ENCODE assay signal across 13 cellular contexts in genomic region chr2:173218331-173219056, GRCh38.
A peak's percentile ranks its signal among the peaks of the same experiment; 100 is the strongest.
DNase-seq lines count a peak whose midpoint lies in the region; FAIRE-seq and TF ChIP-seq lines count a peak whose summit lies in the region.
"Had no signal": no experiment of that assay in that cellular context is flagged by ENCODE, and none has a peak within 500 bp of the region (broad histone marks: within the 10 kb centered on the region; RNA-seq: fewer than 3 reads in every experiment).

No MANE protein-coding gene starts in this region.

- no peak for TF ChIP-seq POLR2A in breast epithelium (IDR thresholded peaks at IDR 0.05)

- no peak overlapping the region for H3K4me3 ChIP-seq in breast epithelium
- H3K4me3 ChIP-seq in iPS-20b (ENCODE audit: low read length), result no peak overlapping the region
- no peak overlapping the region for H3K4me3 ChIP-seq in small intestine (ENCODE audit: low read depth in 1 of 2, low read length in 2 of 2)

- FAIRE-seq in small intestine (lab: Jason Lieb, UNC), result no peak

- DNase-seq in DMS 273 (lab: John Stamatoyannopoulos, UW; ENCODE audit: unreplicated experiment) (peak; percentile 19), DMS 273 treated with DMSO at 0.1 percent for 48 hours (lab: John Stamatoyannopoulos, UW) (no peak), breast epithelium (ENCODE audit: low spot score in 2 of 2) (no peak), small intestine (peak; percentile 34), RKO (ENCODE audit: low spot score) (no peak), mesenteric fat pad (ENCODE audit: low spot score) (no peak), kidney tubule cell (ENCODE audit: low spot score) (no peak)
- DNase-seq: activated T-cell treated with anti-CD3 and anti-CD28 coated beads, Interleukin-2, amount 50 U/mL, for 1 hour; effector memory CD4-positive, alpha-beta T cell; NCI-H446 treated with DMSO at 0.1 percent for 48 hours; stimulated activated CD4-positive, alpha-beta T cell treated with anti-CD3 and anti-CD28 coated beads, Interleukin-2, amount 100 ng/mL, for 24 hours had no signal

- H3K36me3 ChIP-seq in breast epithelium (no peaks in the 10 kb centered on the region), iPS-20b (ENCODE audit: insufficient read depth, low read depth, low read length) (no peaks in the 10 kb centered on the region), small intestine (ENCODE audit: control insufficient read depth in 2 of 2, insufficient read depth in 2 of 2, low read length in 2 of 2) (no peaks in the 10 kb centered on the region)

- no peaks in the 10 kb centered on the region for H3K27me3 ChIP-seq in breast epithelium
- H3K27me3 ChIP-seq in iPS-20b (ENCODE audit: insufficient read depth, low read length), result no peaks in the 10 kb centered on the region
- no peaks in the 10 kb centered on the region for H3K27me3 ChIP-seq in small intestine (ENCODE audit: control insufficient read depth in 2 of 2, insufficient read depth in 2 of 2, low read length in 2 of 2)

- H3K9me3 ChIP-seq in breast epithelium (no peaks in the 10 kb centered on the region), iPS-20b (ENCODE audit: insufficient read depth, low read depth, low read length) (no peaks in the 10 kb centered on the region), small intestine (ENCODE audit: control insufficient read depth, low read depth) (no peaks in the 10 kb centered on the region)

- intact Hi-C loops in breast epithelium (cut with DNase I; ENCODE audit: low total_unique reads), result no loop called here

- peak overlapping the region; percentile 8 to 49 for H3K27ac ChIP-seq in breast epithelium
- peak overlapping the region; percentile 1 for H3K27ac ChIP-seq in iPS-20b (ENCODE audit: low read length)
- H3K27ac ChIP-seq in small intestine (ENCODE audit: low read depth in 1 of 2, low read length in 1 of 2), result peak overlapping the region in 1 of 2 donors; percentile 64
- H3K27ac ChIP-seq: 22Rv1 had no signal

- no peak overlapping the region; the same call in 1 of the 2 replicates for H3K9ac ChIP-seq in iPS-20b (ENCODE audit: low read depth, low read length)

- no peak for TF ChIP-seq CTCF in breast epithelium (IDR thresholded peaks at IDR 0.05)

- 13 to 38% (median 20%) methylated on average over 6 of the region's 6 CpGs for WGBS in small intestine, 3 donors

- no peaks in the 10 kb centered on the region for H3K4me1 ChIP-seq in breast epithelium
- peaks cover 15% of the 10 kb centered on the region; the same call in 1 of the 2 replicates for H3K4me1 ChIP-seq in iPS-20b (ENCODE audit: insufficient read depth, low read length)
- H3K4me1 ChIP-seq in small intestine (ENCODE audit: control insufficient read depth in 2 of 2, insufficient read depth in 1 of 2, low read depth in 1 of 2, low read length in 1 of 2), result no peaks in the 10 kb centered on the region

Comparison
In these comparisons a context has a peak if more than half of its experiments do, and no peak if none do; other contexts are left out.
1. DNase-seq: peak in DMS 273 (single experiment) and small intestine (single experiment); none in DMS 273 treated with DMSO at 0.1 percent for 48 hours (single experiment), breast epithelium (0 of 2), RKO (single experiment), mesenteric fat pad (single experiment) and kidney tubule cell (single experiment).